14 cellular contexts compared by ENCODE assay signal in the genomic region with DNA sequence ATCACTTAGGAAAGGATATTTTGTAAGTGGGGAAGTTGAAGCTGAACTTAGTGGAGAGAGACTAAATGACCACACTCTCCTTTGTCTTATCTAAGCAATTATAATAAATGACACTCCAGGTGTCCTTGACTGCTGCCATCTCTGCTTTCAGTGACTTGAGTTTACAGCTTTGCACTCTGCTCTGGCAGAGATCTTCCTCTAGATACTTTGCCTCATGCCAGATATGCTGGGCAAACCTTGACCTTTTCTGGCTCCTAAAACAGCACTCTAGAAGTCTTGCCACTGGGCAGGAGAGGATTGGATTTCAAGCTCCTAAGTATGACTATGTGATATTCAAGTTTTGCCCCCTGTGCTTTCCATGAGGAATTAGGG.
DNase-seq lines count a peak whose midpoint lies in the region; ATAC-seq and TF ChIP-seq lines count a peak whose summit lies in the region.
"Had no signal": no experiment of that assay in that cellular context is flagged by ENCODE, and none has a peak within 500 bp of the region (broad histone marks: within the 10 kb centered on the region; RNA-seq: fewer than 3 reads in every experiment).

No MANE protein-coding gene starts in this region.

- no peak overlapping the region for H3K4me3 ChIP-seq in choroid plexus epithelial cell (ENCODE audit: low read depth, low read length)
- H3K4me3 ChIP-seq: gastroesophageal sphincter, right atrium auricular region, stomach had no signal

- no peak for TF ChIP-seq POLR2A in GM18505 (IDR thresholded peaks at IDR 0.05; ENCODE audit: borderline replicate concordance, extremely low read depth, insufficient read depth, insufficient read length)

- intact Hi-C loops in Right ventricle myocardium superior (cut with DNase I): no loop called here

- DNase-seq in choroid plexus epithelial cell (ENCODE audit: low read depth) (peak; percentile 7), SHP77 treated with DMSO at 0.1 percent for 48 hours (lab: John Stamatoyannopoulos, UW) (no peak), islet precursor cell (no peak), Right ventricle myocardium superior (no peak)
- DNase-seq: activated gamma-delta T cell treated with Interleukin-2 at 50 U/mL for 16 hours, AML-193, NCI-H526 treated with DMSO at 0.1 percent for 48 hours, stomach had no signal

- ATAC-seq in GM18505 (IDR thresholded peaks at IDR 0.05; ENCODE audit: unreplicated experiment) (peak; percentile 22), GM21529 (IDR thresholded peaks at IDR 0.05; ENCODE audit: unreplicated experiment) (peak; percentile 14), HG03159 (IDR thresholded peaks at IDR 0.05; ENCODE audit: unreplicated experiment) (peak; percentile 13), HG03039 (IDR thresholded peaks at IDR 0.05; ENCODE audit: unreplicated experiment) (no peak), Right ventricle myocardium superior (ENCODE audit: poor library complexity) (no peak)
- ATAC-seq: gastroesophageal sphincter had no signal

- TF ChIP-seq CTCF in choroid plexus epithelial cell (conservative IDR thresholded peaks at IDR 0.05; ENCODE audit: low read depth, low read length): no peak

Comparison
In these comparisons a context has a peak if more than half of its experiments do, and no peak if none do; other contexts are left out.
1. ATAC-seq: peak in GM18505 (single experiment), GM21529 (single experiment) and HG03159 (single experiment); none in HG03039 (single experiment) and Right ventricle myocardium superior (single experiment).